8 cellular contexts compared by ENCODE assay signal in the genomic region with DNA sequence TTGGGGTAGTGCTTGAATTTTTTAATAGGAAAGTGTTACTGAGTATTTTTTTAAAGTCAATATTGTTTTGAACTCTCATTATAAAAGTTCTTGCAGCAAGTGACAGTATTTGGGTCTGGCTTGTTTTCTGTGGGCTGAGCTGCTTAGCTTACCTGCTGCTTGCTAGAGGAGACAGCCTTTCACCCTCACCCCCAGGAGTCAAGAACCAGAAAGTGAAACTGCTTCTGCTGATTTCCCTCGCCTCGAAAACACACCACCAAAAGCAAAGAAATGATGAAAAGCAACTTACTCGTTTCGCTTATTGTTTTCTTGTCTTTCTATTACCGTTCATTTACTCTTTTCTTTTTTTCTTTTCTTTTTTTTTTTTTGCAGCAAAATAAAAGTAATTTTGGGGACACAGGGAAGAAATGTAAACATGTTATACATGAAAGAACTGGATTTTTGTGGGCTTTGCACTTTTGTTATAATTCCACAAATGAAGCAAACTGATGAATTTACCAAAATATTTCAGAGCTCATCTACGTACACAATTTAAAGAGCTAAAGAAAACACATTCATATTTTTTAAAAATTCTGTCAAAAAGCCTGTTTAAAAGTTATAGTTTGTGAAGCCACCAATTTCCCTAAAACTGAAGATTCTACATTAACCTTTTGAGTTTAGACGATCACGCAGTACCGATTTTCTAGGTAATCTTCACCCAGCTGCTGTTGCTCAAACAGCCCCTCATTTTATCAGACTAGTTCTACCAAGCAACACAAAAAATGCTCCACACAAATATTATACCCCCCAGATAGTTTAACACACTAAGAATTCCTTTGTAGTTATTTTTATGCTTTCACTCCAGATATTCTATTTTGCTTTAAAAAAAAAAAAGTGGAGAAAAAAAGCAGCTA. TPM values are rescaled to one million over a fixed set of nuclear protein-coding genes. Genes with fewer than 3 reads are reported as not detected.
DNase-seq lines count a peak whose midpoint lies in the region; ATAC-seq and TF ChIP-seq lines count a peak whose summit lies in the region.

No MANE protein-coding gene starts in this region.

- H3K27me3 ChIP-seq in left ventricle myocardium inferior (ENCODE audit: low read depth), result peaks cover 55% of the 10 kb centered on the region
- no peaks in the 10 kb centered on the region; the same call in 1 of the 2 replicates for H3K27me3 ChIP-seq in SJCRH30

- no peaks in the 10 kb centered on the region for H3K9me3 Mint-ChIP-seq in activated CD8-positive, alpha-beta T cell treated with anti-CD3 and anti-CD28 coated beads, Interleukin-2, amount 10 ng/mL, durations not matched to agents 7 days and 5 days (ENCODE audit: insufficient read depth)
- H3K9me3 Mint-ChIP-seq in memory B cell, result no peaks in the 10 kb centered on the region

- no peaks in the 10 kb centered on the region for H3K27me3 Mint-ChIP-seq in activated CD8-positive, alpha-beta T cell treated with anti-CD3 and anti-CD28 coated beads, Interleukin-2, amount 10 ng/mL, durations not matched to agents 7 days and 5 days (ENCODE audit: low read depth)
- H3K27me3 Mint-ChIP-seq in memory B cell, result no peaks in the 10 kb centered on the region

- DNase-seq in GM12865 (ENCODE audit: low read depth) (peak; percentile 77), memory B cell (ENCODE audit: low spot score in 2 of 2) (peak in 1 of 2 donors; percentile 48), left ventricle myocardium inferior (no peak), SJCRH30 (no peak)
- DNase-seq in activated CD8-positive, alpha-beta T cell treated with anti-CD3 and anti-CD28 coated beads, Interleukin-2, amount 10 ng/mL, durations not matched to agents 7 days and 5 days, result peak; percentile 82

- H3K4me3 ChIP-seq in GM12865 (ENCODE audit: low read depth, low read length) (peak overlapping the region; percentile 37; the same call in 1 of the 2 replicates), left ventricle myocardium inferior (no peak overlapping the region), SJCRH30 (no peak overlapping the region)

- peaks cover 64% of the 10 kb centered on the region for H3K4me1 Mint-ChIP-seq in activated CD8-positive, alpha-beta T cell treated with anti-CD3 and anti-CD28 coated beads, Interleukin-2, amount 10 ng/mL, durations not matched to agents 7 days and 5 days (ENCODE audit: low read depth)
- peaks cover 53% of the 10 kb centered on the region for H3K4me1 Mint-ChIP-seq in memory B cell

- peak overlapping the region; percentile 92 for H3K4me3 Mint-ChIP-seq in activated CD8-positive, alpha-beta T cell treated with anti-CD3 and anti-CD28 coated beads, Interleukin-2, amount 10 ng/mL, durations not matched to agents 7 days and 5 days
- peak overlapping the region; percentile 82 for H3K4me3 Mint-ChIP-seq in memory B cell

- TF ChIP-seq CTCF in GM12865 (IDR thresholded peaks at IDR 0.05; ENCODE audit: insufficient read depth, low read depth, low read length, missing control alignments) (no peak), left ventricle myocardium inferior (IDR thresholded peaks at IDR 0.05; ENCODE audit: borderline replicate concordance) (no peak)

- H3K36me3 ChIP-seq in left ventricle myocardium inferior (no peaks in the 10 kb centered on the region), SJCRH30 (no peaks in the 10 kb centered on the region)

- H3K27ac ChIP-seq in left ventricle myocardium inferior (replicated peaks) (no peak overlapping the region), SJCRH30 (no peak overlapping the region)

- peaks cover 23% of the 10 kb centered on the region for H3K36me3 Mint-ChIP-seq in activated CD8-positive, alpha-beta T cell treated with anti-CD3 and anti-CD28 coated beads, Interleukin-2, amount 10 ng/mL, durations not matched to agents 7 days and 5 days (ENCODE audit: low read depth)
- H3K36me3 Mint-ChIP-seq in memory B cell, result peaks cover 4% of the 10 kb centered on the region

- ATAC-seq in HG03064 (IDR thresholded peaks at IDR 0.05; ENCODE audit: low read depth, unreplicated experiment), result peak; percentile 52
- ATAC-seq in activated CD8-positive, alpha-beta T cell treated with anti-CD3 and anti-CD28 coated beads, Interleukin-2, amount 10 ng/mL, durations not matched to agents 7 days and 5 days, result peak; percentile 25
- ATAC-seq in memory B cell (ENCODE audit: low read depth), result peak; percentile 17
- ATAC-seq in HG03521 (IDR thresholded peaks at IDR 0.05; ENCODE audit: unreplicated experiment), result no peak
- no peak for ATAC-seq in GM18873 (IDR thresholded peaks at IDR 0.05; ENCODE audit: low FRiP score, unreplicated experiment)

- H3K4me1 ChIP-seq in left ventricle myocardium inferior, result peaks cover 14% of the 10 kb centered on the region
- peaks cover 11% of the 10 kb centered on the region; the same call in 1 of the 2 replicates for H3K4me1 ChIP-seq in SJCRH30

- POLR2A ChIA-PET in activated CD8-positive, alpha-beta T cell treated with anti-CD3 and anti-CD28 coated beads, Interleukin-2, amount 10 ng/mL, durations not matched to agents 7 days and 5 days (lab: Charles Lee), result interaction anchor here (0.5 to 8.0 kb wide), 15 partner anchors 11 to 1712 kb away, joined by 3 to 58 read pairs (median 5); partner anchors contain the start of gene SEC63

- peak overlapping the region; percentile 99 for H3K27ac Mint-ChIP-seq in activated CD8-positive, alpha-beta T cell treated with anti-CD3 and anti-CD28 coated beads, Interleukin-2, amount 10 ng/mL, durations not matched to agents 7 days and 5 days
- H3K27ac Mint-ChIP-seq in memory B cell, result peak overlapping the region; percentile 98

- CTCF ChIA-PET in activated CD8-positive, alpha-beta T cell treated with anti-CD3 and anti-CD28 coated beads, Interleukin-2, amount 10 ng/mL, durations not matched to agents 7 days and 5 days (lab: Charles Lee), result interaction anchor here (0.9 to 8.7 kb wide), 13 partner anchors 10 to 148 kb away, joined by 3 to 142 read pairs (median 6); no protein-coding TSS in a partner anchor

- H3K9me3 ChIP-seq in left ventricle myocardium inferior (replicated peaks), result no peaks in the 10 kb centered on the region
- H3K9me3 ChIP-seq in SJCRH30 (replicated peaks), result no peaks in the 10 kb centered on the region

- intact Hi-C loops in left ventricle myocardium inferior (cut with micrococcal nuclease), result no loop called here

RNA-seq across cellular contexts. Expression of gene SCML4, which starts 1.7 kb away (rescaled TPM):
- 10 to 100 TPM; 27.4 to 31.8 TPM for total RNA-seq in activated CD8-positive, alpha-beta T cell treated with anti-CD3 and anti-CD28 coated beads, Interleukin-2, amount 10 ng/mL, durations not matched to agents 7 days and 5 days
- total RNA-seq in left ventricle myocardium inferior, result 0.11 TPM
- total RNA-seq in SJCRH30 (2014; rRNA removed; shearing (Covaris generic)), result not detected in 2 replicates

Comparison
In these comparisons a context has a peak if more than half of its experiments do, and no peak if none do; other contexts are left out.
1. DNase-seq: peak in GM12865 (single experiment) and activated CD8-positive, alpha-beta T cell treated with anti-CD3 and anti-CD28 coated beads, Interleukin-2, amount 10 ng/mL, durations not matched to agents 7 days and 5 days (single experiment); none in left ventricle myocardium inferior (single experiment) and SJCRH30 (0 of 2).
2. ATAC-seq: peak in HG03064 (single experiment), activated CD8-positive, alpha-beta T cell treated with anti-CD3 and anti-CD28 coated beads, Interleukin-2, amount 10 ng/mL, durations not matched to agents 7 days and 5 days (single experiment) and memory B cell (single experiment); none in HG03521 (single experiment) and GM18873 (single experiment).
3. RNA of gene SCML4, which starts 1.7 kb away (total RNA-seq): 27.4 to 31.8 TPM in activated CD8-positive, alpha-beta T cell treated with anti-CD3 and anti-CD28 coated beads, Interleukin-2, amount 10 ng/mL, durations not matched to agents 7 days and 5 days; 0.11 TPM in left ventricle myocardium inferior (single experiment) and not detected in SJCRH30; every median in the first group is over 10 times any median in the second.